Comparison of ENCODE assay signal across 1 cellular context in genomic region chr17:10216213-10216982, GRCh38.
TF ChIP-seq lines count a peak whose summit lies in the region.

No MANE protein-coding gene starts in this region.

TF ChIP-seq in GM23338, 12 proteins besides CTCF, POLR2A, EP300 and RAD21 (continued from another document):
- TF ChIP-seq ZNF462 (CRISPR knock-in tag; IDR thresholded peaks at IDR 0.05) (no peak), CREB1 (CRISPR knock-in tag; IDR thresholded peaks at IDR 0.05; ENCODE audit: low read depth) (no peak)
TF ChIP-seq in GM23338: peak in this region for 0.
